Comparison of ENCODE assay signal across 10 cellular contexts in genomic region chr9:33202018-33202417, GRCh38. TPM values are rescaled to one million over a fixed set of nuclear protein-coding genes. Genes with fewer than 3 reads are reported as not detected.
DNase-seq lines count a peak whose midpoint lies in the region; ATAC-seq and TF ChIP-seq lines count a peak whose summit lies in the region.
"Had no signal": no experiment of that assay in that cellular context is flagged by ENCODE, and none has a peak within 500 bp of the region (broad histone marks: within the 10 kb centered on the region; RNA-seq: fewer than 3 reads in every experiment).

No MANE protein-coding gene starts in this region.

- H3K9me3 ChIP-seq in Panc1 (ENCODE audit: control insufficient read depth, insufficient read depth, low read depth, low read length) (no peaks in the 10 kb centered on the region), upper lobe of right lung (no peaks in the 10 kb centered on the region), tibial nerve (no peaks in the 10 kb centered on the region)

- no peak for TF ChIP-seq CTCF in GM12865 (IDR thresholded peaks at IDR 0.05; ENCODE audit: insufficient read depth, low read depth, low read length, missing control alignments)
- TF ChIP-seq CTCF in Panc1 (IDR thresholded peaks at IDR 0.05), result no peak
- TF ChIP-seq CTCF in upper lobe of right lung (IDR thresholded peaks at IDR 0.05), result no peak
- no peak for TF ChIP-seq CTCF in tibial nerve (IDR thresholded peaks at IDR 0.05)

- CTCF ChIA-PET in Panc1 (lab: Charles Lee), result no interaction called here

- TF ChIP-seq EP300 in tibial nerve (IDR thresholded peaks at IDR 0.05), result no peak

- no peak overlapping the region for H3K4me3 ChIP-seq in GM12865 (ENCODE audit: low read depth, low read length)
- H3K4me3 ChIP-seq in Panc1 (ENCODE audit: low read depth in 2 of 2, low read length in 2 of 2), result no peak overlapping the region
- H3K4me3 ChIP-seq in upper lobe of right lung, result no peak overlapping the region
- H3K4me3 ChIP-seq in tibial nerve, result no peak overlapping the region

- 0 out of 2 replicates have a peak, but pooled peaks cover 6% of the 10 kb centered on the region for H3K27me3 ChIP-seq in Panc1 (ENCODE audit: control insufficient read depth, insufficient read depth, low read length)
- no peaks in the 10 kb centered on the region for H3K27me3 ChIP-seq in upper lobe of right lung
- H3K27me3 ChIP-seq in tibial nerve, result no peaks in the 10 kb centered on the region

- H3K27ac ChIP-seq in Panc1 (ENCODE audit: low read length) (no peak overlapping the region), upper lobe of right lung (no peak overlapping the region), tibial nerve (peak overlapping the region in 1 of 4 donors; percentile 57)
- H3K27ac ChIP-seq: WERI-Rb-1 had no signal

- ATAC-seq in GM19395 (IDR thresholded peaks at IDR 0.05; ENCODE audit: unreplicated experiment) (peak; percentile 71), HG02884 (IDR thresholded peaks at IDR 0.05; ENCODE audit: unreplicated experiment) (peak; percentile 30), Panc1 (0 out of 2 replicates have a peak, but pooled peaks have one; percentile 31), upper lobe of right lung (no peak)

- 80 to 94% methylated on average over 1 of the region's 1 CpG for WGBS in tibial nerve, 2 donors

- BruUV-seq in Panc1 (replicated peaks; lab: Mats Ljungman, UMichigan), result no TSS peak

- intact Hi-C loops in Panc1 (cut with micrococcal nuclease; ENCODE audit: unreplicated experiment), result no loop called here
- intact Hi-C loops in upper lobe of right lung (cut with DNase I), result no loop called here

- in situ Hi-C loops in Panc1 (cut with HindIII; ENCODE audit: low pct_unique_long_range_greater_than_20kb, low sequenced_read_pairs), result no loop called here

- no peak for TF ChIP-seq POLR2A in tibial nerve (IDR thresholded peaks at IDR 0.05)

- H3K4me1 ChIP-seq in Panc1 (ENCODE audit: control insufficient read depth, insufficient read depth, low read length), result no peaks in the 10 kb centered on the region
- peaks cover 6% of the 10 kb centered on the region for H3K4me1 ChIP-seq in upper lobe of right lung
- H3K4me1 ChIP-seq in tibial nerve, result peaks cover 0 to 29% (median 3%) of the 10 kb centered on the region in 4 donors

- POLR2A ChIA-PET in Panc1 (lab: Charles Lee), result interaction anchor here (0.6 kb wide), 1 partner anchor 8 kb away, joined by 3 read pairs; no protein-coding TSS in a partner anchor

- DNase-seq in GM12865 (ENCODE audit: low read depth) (peak; percentile 61), Panc1 (ENCODE audit: low read depth, low spot score) (no peak), hepatic stellate cell (ENCODE audit: low spot score) (no peak), upper lobe of right lung (no peak), tibial nerve (ENCODE audit: low spot score in 2 of 2) (no peak)
- no peak for DNase-seq in stimulated activated CD4-positive, alpha-beta T cell treated with anti-CD3 and anti-CD28 coated beads, Interleukin-2, amount 100 ng/mL, for 24 hours
- DNase-seq: WERI-Rb-1 had no signal

- no peaks in the 10 kb centered on the region for H3K36me3 ChIP-seq in Panc1 (ENCODE audit: control insufficient read depth, insufficient read depth, low read length)
- no peaks in the 10 kb centered on the region for H3K36me3 ChIP-seq in upper lobe of right lung
- H3K36me3 ChIP-seq in tibial nerve, result no peaks in the 10 kb centered on the region
- H3K36me3 ChIP-seq: WERI-Rb-1 had no signal

RNA-seq across cellular contexts. Expression of gene B4GALT1, which starts 34.9 kb away (rescaled TPM):
- total RNA-seq in Panc1 (2021; ENCODE audit: unreplicated experiment) (57.4 TPM), upper lobe of right lung (80.1 TPM), tibial nerve (10 to 100 TPM; 51.6 to 74.4 (median 65.3) TPM)
- polyA plus RNA-seq in Panc1 (2012; ENCODE audit: insufficient read length), result 34.5 TPM

RNA-seq across cellular contexts. Expression of gene SPINK4, which starts 37.9 kb away (rescaled TPM):
- total RNA-seq in Panc1 (2021; ENCODE audit: unreplicated experiment), result not detected
- polyA plus RNA-seq in Panc1 (2012; ENCODE audit: insufficient read length), result not detected
- not detected for total RNA-seq in upper lobe of right lung
- not detected for total RNA-seq in tibial nerve
- total RNA-seq: posterior vena cava had no signal
